Comparison of ENCODE assay signal across 15 cellular contexts in the genomic region with DNA sequence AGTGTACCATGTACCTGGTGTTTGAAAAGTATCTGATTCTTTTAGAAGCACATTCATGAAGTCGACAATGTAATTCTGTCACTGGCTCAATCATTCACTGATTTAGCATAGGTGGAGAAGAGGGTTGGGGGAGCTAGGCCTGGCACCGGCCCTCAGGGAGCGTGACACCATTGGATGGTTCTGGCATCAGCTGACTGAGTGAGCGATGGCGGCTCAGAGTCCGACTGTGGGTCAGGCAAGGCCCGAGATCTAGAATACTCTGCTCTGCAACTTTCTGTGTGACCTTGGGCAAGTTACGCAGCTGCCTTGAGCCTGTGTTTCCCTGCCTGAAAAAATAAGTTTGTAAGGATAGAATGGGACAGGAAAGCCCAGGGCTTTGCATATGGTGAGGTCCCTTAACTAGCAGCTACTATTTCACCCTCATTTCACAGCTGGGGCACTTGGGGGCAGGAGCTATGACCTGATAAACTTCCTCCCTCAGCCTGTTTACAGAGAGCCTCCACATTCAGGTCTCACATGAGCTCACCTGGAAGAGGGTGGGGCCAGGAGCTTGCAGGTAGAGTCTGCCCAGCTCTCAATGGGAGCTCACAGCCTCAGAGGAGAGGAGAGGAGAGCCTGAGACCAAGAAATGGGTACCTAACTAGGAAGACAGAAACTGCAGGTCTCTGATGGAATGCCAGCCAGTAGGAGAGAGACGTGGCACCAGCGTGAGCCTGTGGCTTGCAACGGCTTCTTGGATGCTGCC.
DNase-seq lines count a peak whose midpoint lies in the region; ATAC-seq and TF ChIP-seq lines count a peak whose summit lies in the region.
"Had no signal": no experiment of that assay in that cellular context is flagged by ENCODE, and none has a peak within 500 bp of the region (broad histone marks: within the 10 kb centered on the region; RNA-seq: fewer than 3 reads in every experiment).

No MANE protein-coding gene starts in this region.

- no peaks in the 10 kb centered on the region for H3K27me3 ChIP-seq in Loucy (ENCODE audit: insufficient read depth, low read length, poor library complexity, severe bottlenecking)
- no peaks in the 10 kb centered on the region for H3K27me3 ChIP-seq in stomach

- no peaks in the 10 kb centered on the region for H3K9me2 ChIP-seq in Loucy (replicated peaks; ENCODE audit: low read depth, low read length)

- no peaks in the 10 kb centered on the region for H3K79me2 ChIP-seq in Loucy (ENCODE audit: insufficient read depth, low read length)

- peak; percentile 31 for DNase-seq in NCI-H1105 treated with DMSO at 0.1 percent for 48 hours (lab: John Stamatoyannopoulos, UW)
- no peak for DNase-seq in NCI-H1105 (lab: John Stamatoyannopoulos, UW)
- DNase-seq in chondrocyte (ENCODE audit: low spot score) = peak; percentile 34
- peak; percentile 73 for DNase-seq in posterior vena cava (ENCODE audit: low spot score)
- no peak for DNase-seq in stomach
- DNase-seq in retina = no peak
- DNase-seq in left ventricle myocardium superior = no peak
- DNase-seq: DMS 273 treated with DMSO at 0.1 percent for 48 hours, KG1, NCI-H226, trophoblast cell had no signal

- H3K27ac Mint-ChIP-seq in chondrocyte (ENCODE audit: unreplicated experiment) = no peak overlapping the region
- H3K27ac Mint-ChIP-seq: activated T-helper 2 cell treated with anti-CD3 and anti-CD28 coated beads, Interferon-gamma antibody, Interleukin-2, Interleukin-4, amounts not matched to agents 10 μg/mL and 5 μg/mL and 100 μg/mL, durations not matched to agents 14 hours and 24 hours and 36 hours had no signal

- H3K4me3 ChIP-seq in Loucy (ENCODE audit: low read length, poor library complexity, severe bottlenecking) = no peak overlapping the region
- H3K4me3 ChIP-seq in stomach = no peak overlapping the region

- H3K9me3 Mint-ChIP-seq in chondrocyte (ENCODE audit: low read depth) = no peaks in the 10 kb centered on the region
- H3K9me3 Mint-ChIP-seq: activated T-helper 2 cell treated with anti-CD3 and anti-CD28 coated beads, Interferon-gamma antibody, Interleukin-2, Interleukin-4, amounts not matched to agents 10 μg/mL and 5 μg/mL and 100 μg/mL, durations not matched to agents 14 hours and 24 hours and 36 hours had no signal

- 82 to 96% (median 93%) methylated on average over 11 of the region's 11 CpGs for WGBS in stomach, 5 donors

- H3K27me3 Mint-ChIP-seq in chondrocyte (ENCODE audit: low read depth) = peaks cover 39% of the 10 kb centered on the region

- ATAC-seq in left ventricle myocardium superior = no peak
- ATAC-seq: activated CD4-positive, CD25-positive, alpha-beta regulatory T cell treated with anti-CD3 and anti-CD28 coated beads, Interleukin-2, amount 50 U/mL, for 24 hours had no signal

- H3K4me2 ChIP-seq in Loucy (ENCODE audit: low read depth, low read length, poor library complexity, severe bottlenecking) = no peak overlapping the region

- no peaks in the 10 kb centered on the region for H3F3A ChIP-seq in Loucy (ENCODE audit: low read depth)

- TF ChIP-seq EP300 in stomach (IDR thresholded peaks at IDR 0.05) = no peak

- H3K9ac ChIP-seq in Loucy (ENCODE audit: low read depth, low read length, poor library complexity, severe bottlenecking) = peak overlapping the region; percentile 18

- TF ChIP-seq POLR2A in stomach (IDR thresholded peaks at IDR 0.05) = no peak

- no peaks in the 10 kb centered on the region for H3K9me3 ChIP-seq in Loucy (ENCODE audit: insufficient read depth, low read depth, low read length)
- no peaks in the 10 kb centered on the region for H3K9me3 ChIP-seq in stomach

- H3K4me1 ChIP-seq in Loucy (ENCODE audit: insufficient read depth, low read length, poor library complexity, severe bottlenecking) (peaks cover 69% of the 10 kb centered on the region), stomach (peaks cover 0 to 12% (median 5%) of the 10 kb centered on the region in 4 donors)

- intact Hi-C loops in posterior vena cava (cut with DNase I) (no loop called here), stomach (cut with DNase I; ENCODE audit: low total_unique reads) (no loop called here), left ventricle myocardium superior (cut with micrococcal nuclease) (no loop called here)

- H3K4me1 Mint-ChIP-seq in chondrocyte (ENCODE audit: low read depth) = no peaks in the 10 kb centered on the region

- H2AFZ ChIP-seq in Loucy (ENCODE audit: low read length) = no peak overlapping the region

- no peak overlapping the region for H3K27ac ChIP-seq in stomach
- H3K27ac ChIP-seq: 22Rv1 had no signal

- no peak overlapping the region for H3K4me3 Mint-ChIP-seq in chondrocyte (ENCODE audit: unreplicated experiment)

- H3K36me3 ChIP-seq in Loucy (ENCODE audit: insufficient read depth, low read length) = no peaks in the 10 kb centered on the region
- H3K36me3 ChIP-seq in stomach = no peaks in the 10 kb centered on the region

- TF ChIP-seq CTCF in Loucy (conservative IDR thresholded peaks at IDR 0.05; ENCODE audit: low read length) (no peak), chondrocyte (IDR thresholded peaks at IDR 0.05) (no peak), stomach (IDR thresholded peaks at IDR 0.05) (no peak)

- no peaks in the 10 kb centered on the region for H4K20me1 ChIP-seq in Loucy (ENCODE audit: insufficient read depth, low read length, poor library complexity, severe bottlenecking)

- H3K36me3 Mint-ChIP-seq in chondrocyte (ENCODE audit: low read depth) = no peaks in the 10 kb centered on the region

Comparison
In these comparisons a context has a peak if more than half of its experiments do, and no peak if none do; other contexts are left out.
1. DNase-seq: peak in NCI-H1105 treated with DMSO at 0.1 percent for 48 hours (single experiment), chondrocyte (single experiment) and posterior vena cava (single experiment); none in NCI-H1105 (single experiment), stomach (single experiment), retina (single experiment) and left ventricle myocardium superior (single experiment).